In genomic region chr7:11811709-11812108, GRCh38 we compare ENCODE assay signal across 1 cellular context.
TF ChIP-seq lines count a peak whose summit lies in the region.

No MANE protein-coding gene starts in this region.

TF ChIP-seq in HepG2, 621 proteins besides CTCF, POLR2A, EP300 and RAD21 (continued from another document):
- TF ChIP-seq MTA3 (CRISPR knock-in tag; IDR thresholded peaks at IDR 0.05) = no peak
